Comparison of ENCODE assay signal across 8 cellular contexts in the genomic region with DNA sequence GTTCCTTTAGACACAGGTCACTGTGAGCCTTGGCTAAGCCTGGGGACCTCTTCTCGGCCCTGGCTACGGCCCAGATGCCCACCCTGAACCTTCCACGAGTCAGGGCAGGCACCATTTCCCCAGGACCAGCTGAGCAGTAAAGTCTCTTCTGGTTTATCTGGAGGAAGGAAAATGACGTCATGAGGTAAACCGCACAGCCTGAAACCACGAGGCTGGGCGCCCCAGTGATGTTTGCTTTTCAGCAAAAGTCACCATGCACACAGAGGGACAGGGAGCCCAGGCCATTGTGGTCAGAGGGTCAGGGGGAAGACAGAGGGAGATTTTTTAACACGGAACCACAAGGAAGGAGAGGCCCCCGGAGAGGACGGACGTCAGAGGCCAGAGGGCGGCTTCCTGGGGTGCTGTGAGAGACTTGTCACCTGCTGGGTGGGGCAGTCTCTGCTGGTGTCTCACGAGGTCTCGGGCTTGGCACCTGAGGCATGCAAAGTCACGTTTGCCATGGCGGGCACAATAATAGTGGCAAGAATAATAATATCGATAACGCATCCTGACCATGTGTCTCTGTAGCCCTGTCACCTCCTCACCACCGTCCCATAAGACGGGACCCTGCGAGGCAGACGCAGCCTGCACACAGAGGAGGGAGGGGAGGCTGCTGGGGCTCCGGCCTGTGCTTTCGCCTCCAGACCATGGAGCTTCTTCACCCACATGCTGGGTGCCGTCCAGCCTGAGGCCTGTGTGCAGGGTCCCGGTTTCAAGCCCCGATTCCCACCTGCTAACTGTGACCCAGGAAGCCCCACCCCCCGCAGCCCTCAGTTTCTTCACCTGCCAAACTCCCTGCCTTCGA. TPM values are rescaled to one million over a fixed set of nuclear protein-coding genes. Genes with fewer than 3 reads are reported as not detected.
DNase-seq lines count a peak whose midpoint lies in the region; ATAC-seq, FAIRE-seq and TF ChIP-seq lines count a peak whose summit lies in the region.

No MANE protein-coding gene starts in this region.

- in situ Hi-C loops in GM13976 (cut with MboI; ENCODE audit: low sequenced_read_pairs, unreplicated experiment) (no loop called here), HepG2 (cut with HindIII; ENCODE audit: extremely low pct_ligation_motif_present, low pct_unique_long_range_greater_than_20kb) (no loop called here)

- no peaks in the 10 kb centered on the region for H4K20me1 ChIP-seq in HepG2 (ENCODE audit: insufficient read depth, low read length)

- no peaks in the 10 kb centered on the region for H3K79me2 ChIP-seq in HepG2 (ENCODE audit: insufficient read depth, low read length)

- H3K36me3 Mint-ChIP-seq in activated T-helper 2 cell treated with anti-CD3 and anti-CD28 coated beads, Interferon-gamma antibody, Interleukin-2, Interleukin-4, amounts not matched to agents 10 μg/mL and 5 μg/mL and 100 μg/mL, durations not matched to agents 14 hours and 24 hours and 36 hours (ENCODE audit: low read depth) = peaks cover 9% of the 10 kb centered on the region
- H3K36me3 Mint-ChIP-seq in mesothelial cell of epicardium = no peaks in the 10 kb centered on the region

- intact Hi-C loops in activated T-helper 2 cell treated with anti-CD3 and anti-CD28 coated beads, Interferon-gamma antibody, Interleukin-2, Interleukin-4, amounts not matched to agents 10 μg/mL and 5 μg/mL and 100 μg/mL, durations not matched to agents 14 hours and 24 hours and 36 hours (cut with micrococcal nuclease) = loop anchor here (1.0 kb wide), 2 partner anchors 8 to 33 kb away; a partner anchor contains a TSS
- intact Hi-C loops in HepG2 (cut with micrococcal nuclease; ENCODE audit: unreplicated experiment) = loop anchor here (5.0 kb wide), 1 partner anchor 33 kb away; a partner anchor contains a TSS

- H3K4me2 ChIP-seq in HepG2 (ENCODE audit: low read depth, low read length) = peak overlapping the region; percentile 83

- WGBS in HepG2 (ENCODE audit: low lambda C conversion rate) = 33% methylated on average over 29 of the region's 29 CpGs

- TF ChIP-seq POLR2A in Peyer's patch (IDR thresholded peaks at IDR 0.05) (peak in 1 of 2 donors; percentile 24), HepG2 (IDR thresholded peaks at IDR 0.05; ENCODE audit: insufficient read depth in 1 of 2, low read depth in 2 of 2, low read length in 2 of 2) (no peak)

- TF ChIP-seq RAD21 in HepG2 (CRISPR knock-in tag; IDR thresholded peaks at IDR 0.05) = no peak

- peaks cover 63% of the 10 kb centered on the region for H3K4me1 Mint-ChIP-seq in activated T-helper 2 cell treated with anti-CD3 and anti-CD28 coated beads, Interferon-gamma antibody, Interleukin-2, Interleukin-4, amounts not matched to agents 10 μg/mL and 5 μg/mL and 100 μg/mL, durations not matched to agents 14 hours and 24 hours and 36 hours (ENCODE audit: low read depth)
- peaks cover 28% of the 10 kb centered on the region for H3K4me1 Mint-ChIP-seq in mesothelial cell of epicardium

- no TSS peak for BruUV-seq in HepG2 (replicated peaks; lab: Mats Ljungman, UMichigan)

- peak overlapping the region; percentile 72 for H3K4me3 Mint-ChIP-seq in activated T-helper 2 cell treated with anti-CD3 and anti-CD28 coated beads, Interferon-gamma antibody, Interleukin-2, Interleukin-4, amounts not matched to agents 10 μg/mL and 5 μg/mL and 100 μg/mL, durations not matched to agents 14 hours and 24 hours and 36 hours (ENCODE audit: low read depth)
- no peak overlapping the region for H3K4me3 Mint-ChIP-seq in mesothelial cell of epicardium

- H3K4me3 ChIP-seq in Peyer's patch (peak overlapping the region in 1 of 4 donors; percentile 18), HepG2 (replicated peaks in 1 of 3; ENCODE audit: insufficient read depth in 1 of 3, low read depth in 2 of 3, low read length in 3 of 3) (peak overlapping the region; percentile 2 to 54 (median 21); a peak in 4 of 6 replicates)

- peak overlapping the region; percentile 97 for H3K27ac Mint-ChIP-seq in activated T-helper 2 cell treated with anti-CD3 and anti-CD28 coated beads, Interferon-gamma antibody, Interleukin-2, Interleukin-4, amounts not matched to agents 10 μg/mL and 5 μg/mL and 100 μg/mL, durations not matched to agents 14 hours and 24 hours and 36 hours
- no peak overlapping the region for H3K27ac Mint-ChIP-seq in mesothelial cell of epicardium

- POLR2A ChIA-PET in HepG2 (lab: Yijun Ruan, JAX) = no interaction called here

- peaks cover 4% of the 10 kb centered on the region for H3K27me3 Mint-ChIP-seq in activated T-helper 2 cell treated with anti-CD3 and anti-CD28 coated beads, Interferon-gamma antibody, Interleukin-2, Interleukin-4, amounts not matched to agents 10 μg/mL and 5 μg/mL and 100 μg/mL, durations not matched to agents 14 hours and 24 hours and 36 hours (ENCODE audit: low read depth)
- no peaks in the 10 kb centered on the region for H3K27me3 Mint-ChIP-seq in mesothelial cell of epicardium (ENCODE audit: low read depth)

- peak; percentile 39 for FAIRE-seq in HepG2 (lab: Jason Lieb, UNC)

- TF ChIP-seq CTCF in GM13976 (IDR thresholded peaks at IDR 0.05; ENCODE audit: borderline replicate concordance, control extremely low read depth, extremely low read depth, insufficient read depth, missing control alignments) = no peak
- TF ChIP-seq CTCF in Peyer's patch (IDR thresholded peaks at IDR 0.05) = no peak
- no peak for TF ChIP-seq CTCF in HepG2 (CRISPR knock-in tag; IDR thresholded peaks at IDR 0.05)
- no peak for TF ChIP-seq CTCF in mesothelial cell of epicardium (IDR thresholded peaks at IDR 0.05; ENCODE audit: unreplicated experiment)

- CTCF ChIA-PET in HepG2 (lab: Yijun Ruan, JAX; ENCODE audit: low intra/inter-chr PET ratio, low total read pairs) = no interaction called here

- H2AFZ ChIP-seq in HepG2 (ENCODE audit: low read length) = peak overlapping the region; percentile 9

- peak; percentile 81 for DNase-seq in GM13976 (ENCODE audit: low spot score)
- DNase-seq in Peyer's patch = peak; percentile 58 to 89 (median 78)
- DNase-seq in activated T-helper 2 cell treated with anti-CD3 and anti-CD28 coated beads, Interferon-gamma antibody, Interleukin-2, Interleukin-4, amounts not matched to agents 10 μg/mL and 5 μg/mL and 100 μg/mL, durations not matched to agents 14 hours and 24 hours and 36 hours (ENCODE audit: low spot score) = peak; percentile 85
- peak; percentile 69 for DNase-seq in HepG2 (ENCODE audit: low spot score)
- DNase-seq in stimulated activated CD8-positive, alpha-beta memory T cell treated with anti-CD3 and anti-CD28 coated beads, Interleukin-7, amount 100 ng/mL, for 1 hour (ENCODE audit: low read depth in 2 of 2) = peak; percentile 62 to 71
- no peak for DNase-seq in AG08395 (ENCODE audit: low spot score)
- no peak for DNase-seq in mesothelial cell of epicardium (ENCODE audit: low spot score in 2 of 2, unreplicated experiment in 2 of 2)

- H3K36me3 ChIP-seq in Peyer's patch (no peaks in the 10 kb centered on the region), HepG2 (replicated peaks in 1 of 2; ENCODE audit: control insufficient read depth in 1 of 2, insufficient read depth in 2 of 2, low read length in 2 of 2) (no peaks in the 10 kb centered on the region)

- H3K9me3 ChIP-seq in Peyer's patch (no peaks in the 10 kb centered on the region), HepG2 (ENCODE audit: low read length) (no peaks in the 10 kb centered on the region)

- H3K4me1 ChIP-seq in Peyer's patch (peaks cover 3 to 40% (median 23%) of the 10 kb centered on the region in 4 donors), HepG2 (ENCODE audit: insufficient read depth, low read length) (peaks cover 50% of the 10 kb centered on the region)

- peak; percentile 78 for ATAC-seq in HG02884 (IDR thresholded peaks at IDR 0.05; ENCODE audit: unreplicated experiment)
- peak; percentile 29 for ATAC-seq in HepG2

- H3K9ac ChIP-seq in HepG2 (ENCODE audit: insufficient read depth, low read depth, low read length) = peak overlapping the region; percentile 38; the same call in 1 of the 2 replicates

- no peaks in the 10 kb centered on the region for H3K9me3 Mint-ChIP-seq in activated T-helper 2 cell treated with anti-CD3 and anti-CD28 coated beads, Interferon-gamma antibody, Interleukin-2, Interleukin-4, amounts not matched to agents 10 μg/mL and 5 μg/mL and 100 μg/mL, durations not matched to agents 14 hours and 24 hours and 36 hours
- no peaks in the 10 kb centered on the region for H3K9me3 Mint-ChIP-seq in mesothelial cell of epicardium

- H3K27ac ChIP-seq in Peyer's patch (peak overlapping the region; percentile 27 to 43 (median 34)), HepG2 (ENCODE audit: extremely low read length, insufficient read depth, low read length) (no peak overlapping the region)

- no peaks in the 10 kb centered on the region for H3K27me3 ChIP-seq in Peyer's patch
- peaks cover 0 to 23% of the 10 kb centered on the region in 2 experiments for H3K27me3 ChIP-seq in HepG2 (ENCODE audit: control insufficient read depth in 1 of 2, insufficient read depth in 2 of 2, low read length in 2 of 2)

- TF ChIP-seq EP300 in HepG2 (IDR thresholded peaks at IDR 0.05; ENCODE audit: low read depth in 2 of 2, low read length in 2 of 2) = peak in 1 of 2 experiments; percentile 22; a peak in 1 of 4 replicates
- no peak for TF ChIP-seq EP300 in HepG2 (CRISPR knock-in tag; IDR thresholded peaks at IDR 0.05; ENCODE audit: borderline replicate concordance)

RNA-seq across cellular contexts. Expression of a gene that starts 33.2 kb away (rescaled TPM):
- total RNA-seq in Peyer's patch (100 to 1,000 TPM in 3 of 4 donors, 10 to 100 TPM in 1; 46.2 to 239 (median 207) TPM), HepG2 (2016; rRNA removed; fragmentation: Illumina TruSeq; extraction: Trizol) (2.3 and 3.4 TPM in 2 replicates), mesothelial cell of epicardium (60.3 to 62.3 TPM (median 60.5 TPM) in 3 replicates)
- 146 and 156 TPM in 2 replicates for total RNA-seq in activated T-helper 2 cell treated with anti-CD3 and anti-CD28 coated beads, Interferon-gamma antibody, Interleukin-2, Interleukin-4, amounts not matched to agents 10 μg/mL and 5 μg/mL and 100 μg/mL, durations not matched to agents 14 hours and 24 hours and 36 hours
- total RNA-seq in HepG2 (2016; cell fraction: cytosol; rRNA removed; fragmentation: Illumina TruSeq; extraction: Trizol; ENCODE audit: low read depth) = 0.53 and 0.61 TPM in 2 replicates
- 2.2 and 4.1 TPM in 2 replicates for total RNA-seq in HepG2 (2016; cell fraction: insoluble cytoplasmic fraction; rRNA removed; fragmentation: Illumina TruSeq; extraction: Trizol)
- 1.3 and 1.4 TPM in 2 replicates for total RNA-seq in HepG2 (2016; cell fraction: membrane; rRNA removed; fragmentation: Illumina TruSeq; extraction: Trizol)
- total RNA-seq in HepG2 (2016; cell fraction: nucleus; rRNA removed; fragmentation: Illumina TruSeq; extraction: Trizol) = 3.7 and 5.1 TPM in 2 replicates
- polyA plus RNA-seq in HepG2 (2011; rRNA removed) = 18.1 and 20.1 TPM in 2 replicates
- polyA plus RNA-seq in HepG2 (2011; cell fraction: cytosol; rRNA removed) = 10.9 and 11.2 TPM in 2 replicates
- 37.0 and 47.3 TPM in 2 replicates for polyA plus RNA-seq in HepG2 (2011; cell fraction: nucleus; rRNA removed)
- polyA plus RNA-seq in HepG2 (2012) = 25.1 and 31.2 TPM in 2 replicates
- 0.21 and 0.26 TPM in 2 replicates for polyA plus RNA-seq in HepG2 (2016; cell fraction: cytosol; fragmentation: Illumina TruSeq; extraction: Trizol; ENCODE audit: low read depth)
- 2.0 and 2.4 TPM in 2 replicates for polyA plus RNA-seq in HepG2 (2016; cell fraction: insoluble cytoplasmic fraction; fragmentation: Illumina TruSeq; extraction: Trizol; ENCODE audit: low read depth)
- 0.46 and 0.51 TPM in 2 replicates for polyA plus RNA-seq in HepG2 (2016; cell fraction: membrane; fragmentation: Illumina TruSeq; extraction: Trizol; ENCODE audit: low read depth)
- polyA plus RNA-seq in HepG2 (2016; cell fraction: nucleus; fragmentation: Illumina TruSeq; extraction: Trizol; ENCODE audit: insufficient read depth, low read depth) = 3.9 and 4.9 TPM in 2 replicates
- polyA minus RNA-seq in HepG2 (2011; rRNA and poly(A)+ RNA removed; ENCODE audit: low replicate concordance) = 62.9 and 84.8 TPM in 2 replicates
- 27.1 and 28.7 TPM in 2 replicates for polyA minus RNA-seq in HepG2 (2011; cell fraction: cytosol; rRNA and poly(A)+ RNA removed)
- 47.9 and 53.6 TPM in 2 replicates for polyA minus RNA-seq in HepG2 (2011; cell fraction: nucleus; rRNA and poly(A)+ RNA removed)

Comparison
In these comparisons a context has a peak if more than half of its experiments do, and no peak if none do; other contexts are left out.
1. DNase-seq: peak in GM13976 (single experiment), Peyer's patch (3 of 3), activated T-helper 2 cell treated with anti-CD3 and anti-CD28 coated beads, Interferon-gamma antibody, Interleukin-2, Interleukin-4, amounts not matched to agents 10 μg/mL and 5 μg/mL and 100 μg/mL, durations not matched to agents 14 hours and 24 hours and 36 hours (single experiment), HepG2 (single experiment) and stimulated activated CD8-positive, alpha-beta memory T cell treated with anti-CD3 and anti-CD28 coated beads, Interleukin-7, amount 100 ng/mL, for 1 hour (2 of 2); none in AG08395 (single experiment) and mesothelial cell of epicardium (0 of 2).
2. RNA of a gene that starts 33.2 kb away (total RNA-seq): 46.2 to 239 TPM in Peyer's patch, 146 to 156 TPM in activated T-helper 2 cell treated with anti-CD3 and anti-CD28 coated beads, Interferon-gamma antibody, Interleukin-2, Interleukin-4, amounts not matched to agents 10 μg/mL and 5 μg/mL and 100 μg/mL, durations not matched to agents 14 hours and 24 hours and 36 hours and 60.3 to 62.3 TPM in mesothelial cell of epicardium; 0.53 to 5.1 TPM in HepG2; every median in the first group is over 4 times any median in the second.